ENCODE assay signal across 2 cellular contexts in genomic region chr20:18090044-18090443, GRCh38.
A peak's percentile ranks its signal among the peaks of the same experiment; 100 is the strongest.
TF ChIP-seq lines count a peak whose summit lies in the region.

No MANE protein-coding gene starts in this region.

TF ChIP-seq in HepG2, 621 proteins besides CTCF, POLR2A, EP300 and RAD21:
- TF ChIP-seq ZBTB46 (CRISPR knock-in tag; IDR thresholded peaks at IDR 0.05; ENCODE audit: borderline replicate concordance) (no peak), ZNF251 (CRISPR knock-in tag; IDR thresholded peaks at IDR 0.05) (no peak), ZNF7 (CRISPR knock-in tag; IDR thresholded peaks at IDR 0.05) (no peak), SATB2 (CRISPR knock-in tag; IDR thresholded peaks at IDR 0.05) (no peak), ATF5 (CRISPR knock-in tag; IDR thresholded peaks at IDR 0.05; ENCODE audit: low read depth) (no peak), STAG1 (CRISPR knock-in tag; IDR thresholded peaks at IDR 0.05) (peak; percentile 34; the same call in 1 of the 2 replicates), FIP1L1 (IDR thresholded peaks at IDR 0.05; ENCODE audit: borderline replicate concordance, insufficient read depth, low read depth, low read length) (no peak), EZH2 (conservative IDR thresholded peaks at IDR 0.05; ENCODE audit: low read depth, low read length) (no peak), ZBTB1 (CRISPR knock-in tag; IDR thresholded peaks at IDR 0.05; ENCODE audit: borderline replicate concordance) (no peak)

TF ChIP-seq in K562, 482 proteins besides CTCF, POLR2A, EP300 and RAD21:
- TF ChIP-seq XRCC4 (IDR thresholded peaks at IDR 0.05; ENCODE audit: extremely low read depth, insufficient read depth, insufficient read length) (no peak), ZKSCAN1 (IDR thresholded peaks at IDR 0.05; ENCODE audit: low read depth, low read length) (no peak), ZNF143 (CRISPR knock-in tag; IDR thresholded peaks at IDR 0.05) (no peak), CBFA2T2 (conservative IDR thresholded peaks at IDR 0.05) (no peak), SMAD3 (CRISPR knock-in tag; conservative IDR thresholded peaks at IDR 0.05) (no peak), GATAD2A (IDR thresholded peaks at IDR 0.05) (no peak), SIX5 (IDR thresholded peaks at IDR 0.05; ENCODE audit: borderline replicate concordance in 1 of 2, insufficient read depth in 1 of 2, low read depth in 1 of 2, low read length in 2 of 2) (no peak), ZNF212 (CRISPR knock-in tag; IDR thresholded peaks at IDR 0.05) (no peak), THAP7 (CRISPR knock-in tag; IDR thresholded peaks at IDR 0.05) (no peak), NONO (IDR thresholded peaks at IDR 0.05; ENCODE audit: low read depth in 2 of 2, low read length in 1 of 2) (no peak), EP400 (IDR thresholded peaks at IDR 0.05) (no peak), ZNF12 (CRISPR knock-in tag; IDR thresholded peaks at IDR 0.05) (no peak), MBD2 (IDR thresholded peaks at IDR 0.05; ENCODE audit: borderline replicate concordance, low read depth) (no peak), ZNF561 (CRISPR knock-in tag; conservative IDR thresholded peaks at IDR 0.05) (no peak), LEF1 (IDR thresholded peaks at IDR 0.05) (no peak), ZNF239 (CRISPR knock-in tag; IDR thresholded peaks at IDR 0.05) (no peak), NEUROD1 (IDR thresholded peaks at IDR 0.05; ENCODE audit: borderline replicate concordance, low read depth, low read length, partially characterized antibody) (no peak), FOXK1 (CRISPR knock-in tag; IDR thresholded peaks at IDR 0.05; ENCODE audit: borderline replicate concordance) (no peak), ZMIZ1 (IDR thresholded peaks at IDR 0.05; ENCODE audit: low read depth in 2 of 2, low read length in 2 of 2) (no peak)
TF ChIP-seq in K562: peak in this region for 0.
